In genomic region chr12:110917961-110918360, GRCh38 we compare ENCODE assay signal across 23 cellular contexts. TPM values are rescaled to one million over a fixed set of nuclear protein-coding genes. Genes with fewer than 3 reads are reported as not detected.
A peak's percentile ranks its signal among the peaks of the same experiment; 100 is the strongest.
DNase-seq lines count a peak whose midpoint lies in the region; ATAC-seq, FAIRE-seq and TF ChIP-seq lines count a peak whose summit lies in the region.
"Had no signal": no experiment of that assay in that cellular context is flagged by ENCODE, and none has a peak within 500 bp of the region (broad histone marks: within the 10 kb centered on the region; RNA-seq: fewer than 3 reads in every experiment).

No MANE protein-coding gene starts in this region.

- ATAC-seq in HG03521 (IDR thresholded peaks at IDR 0.05; ENCODE audit: unreplicated experiment), result no peak
- ATAC-seq in HG03457 (IDR thresholded peaks at IDR 0.05; ENCODE audit: unreplicated experiment), result no peak
- ATAC-seq: CD8-positive, alpha-beta T cell; T-cell had no signal

- WGBS in mesodermal cell (ENCODE audit: insufficient coverage in 2 of 2), 2 experiments, result 83 to 85% methylated on average over 6 to 7 of the region's 7 CpGs
- 84% methylated on average over 7 of the region's 7 CpGs for WGBS in prostate gland

- peaks cover 4% of the 10 kb centered on the region for H3K4me1 ChIP-seq in mesodermal cell (ENCODE audit: control insufficient read depth, insufficient read depth, low read length, poor library complexity, severe bottlenecking)
- no peaks in the 10 kb centered on the region for H3K4me1 ChIP-seq in prostate gland (replicated peaks)
- H3K4me1 ChIP-seq: uterus had no signal

- H3K27ac ChIP-seq in mesodermal cell (ENCODE audit: low read depth, low read length, severe bottlenecking) (peak overlapping the region; percentile 49), prostate gland (no peak overlapping the region)
- H3K27ac ChIP-seq: uterus had no signal

- DNase-seq in A172 (ENCODE audit: low spot score), result peak; percentile 70
- peak; percentile 26 for DNase-seq in HTR-8/SVneo (ENCODE audit: insufficient read length, low spot score)
- peak; percentile 45 for DNase-seq in bronchial epithelial cell (ENCODE audit: low read depth)
- no peak for DNase-seq in prostate gland (ENCODE audit: low spot score)
- no peak for DNase-seq in activated CD8-positive, alpha-beta memory T cell treated with anti-CD3 and anti-CD28 coated beads, Interleukin-2, amount 50 U/mL, for 48 hours
- DNase-seq: activated CD4-positive, alpha-beta T cell treated with anti-CD3 and anti-CD28 coated beads, Interleukin-2, amount 10 ng/mL, durations not matched to agents 7 days and 5 days; CD8-positive, alpha-beta T cell; DMS79 treated with DMSO at 0.1 percent for 48 hours; hippocampal formation; KG1; NCI-H187 treated with DMSO at 0.1 percent for 48 hours; NCI-H345; stimulated activated CD4-positive, alpha-beta T cell treated with anti-CD3 and anti-CD28 coated beads, Interleukin-4, amount 100 ng/mL, for 4 hours; T-cell; uterus had no signal

- no peak for TF ChIP-seq POLR2A in prostate gland (IDR thresholded peaks at IDR 0.05)

- H3K4me3 ChIP-seq in bronchial epithelial cell (ENCODE audit: low read depth, low read length), result no peak overlapping the region
- H3K4me3 ChIP-seq in mesodermal cell (ENCODE audit: extremely low read depth, insufficient read depth, low read length, poor library complexity, severe bottlenecking), result no peak overlapping the region
- no peak overlapping the region for H3K4me3 ChIP-seq in prostate gland
- H3K4me3 ChIP-seq: uterus had no signal

- H3K9me3 ChIP-seq in mesodermal cell (ENCODE audit: control insufficient read depth, low read length) (no peaks in the 10 kb centered on the region), prostate gland (no peaks in the 10 kb centered on the region)
- H3K9me3 ChIP-seq: uterus had no signal

- FAIRE-seq in HTR-8/SVneo (lab: Jason Lieb, UNC) (no peak), bronchial epithelial cell (lab: Jason Lieb, UNC) (no peak)
- FAIRE-seq: kidney had no signal

- intact Hi-C loops in prostate gland (cut with DNase I), result no loop called here

- TF ChIP-seq CTCF in bronchial epithelial cell (IDR thresholded peaks at IDR 0.05; ENCODE audit: insufficient read depth, low read length, severe bottlenecking) (no peak), prostate gland (IDR thresholded peaks at IDR 0.05) (no peak)

- no peaks in the 10 kb centered on the region for H3K36me3 ChIP-seq in bronchial epithelial cell (ENCODE audit: control insufficient read depth, insufficient read depth, low read length)
- no peaks in the 10 kb centered on the region for H3K36me3 ChIP-seq in mesodermal cell (ENCODE audit: control insufficient read depth, insufficient read depth, low read length)
- no peaks in the 10 kb centered on the region for H3K36me3 ChIP-seq in prostate gland
- H3K36me3 ChIP-seq: uterus had no signal

- no peaks in the 10 kb centered on the region for H3K27me3 ChIP-seq in bronchial epithelial cell (ENCODE audit: control insufficient read depth, insufficient read depth, low read length)
- H3K27me3 ChIP-seq in prostate gland (replicated peaks; ENCODE audit: insufficient read depth), result no peaks in the 10 kb centered on the region
- H3K27me3 ChIP-seq: uterus had no signal

RNA-seq across cellular contexts. Expression of gene MYL2, which starts 2.4 kb away (rescaled TPM):
- total RNA-seq in A172 (2014; rRNA removed; shearing (Covaris generic)), result 1.1 and 1.4 TPM in 2 replicates
- total RNA-seq in bronchial epithelial cell (not detected in 2 replicates), prostate gland (10 to 100 TPM in 1 of 2 donors, not detected in 1; 39.5 TPM)
- polyA plus RNA-seq in mesodermal cell (2013, experiment 1 of 2), result not detected
- polyA plus RNA-seq in mesodermal cell (2013, experiment 2 of 2), result not detected
- total RNA-seq: activated CD4-positive, alpha-beta T cell treated with anti-CD3 and anti-CD28 coated beads, Interleukin-2, amount 10 ng/mL, durations not matched to agents 7 days and 5 days; CD8-positive, alpha-beta T cell; kidney; mesothelial cell of epicardium; neural crest cell; progenitor cell of endocrine pancreas; RPMI7951; T-cell had no signal

Comparison
In these comparisons a context has a peak if more than half of its experiments do, and no peak if none do; other contexts are left out.
1. DNase-seq: peak in A172 (single experiment), HTR-8/SVneo (single experiment) and bronchial epithelial cell (single experiment); none in prostate gland (single experiment) and activated CD8-positive, alpha-beta memory T cell treated with anti-CD3 and anti-CD28 coated beads, Interleukin-2, amount 50 U/mL, for 48 hours (single experiment).